8 cellular contexts compared by ENCODE assay signal in the genomic region with DNA sequence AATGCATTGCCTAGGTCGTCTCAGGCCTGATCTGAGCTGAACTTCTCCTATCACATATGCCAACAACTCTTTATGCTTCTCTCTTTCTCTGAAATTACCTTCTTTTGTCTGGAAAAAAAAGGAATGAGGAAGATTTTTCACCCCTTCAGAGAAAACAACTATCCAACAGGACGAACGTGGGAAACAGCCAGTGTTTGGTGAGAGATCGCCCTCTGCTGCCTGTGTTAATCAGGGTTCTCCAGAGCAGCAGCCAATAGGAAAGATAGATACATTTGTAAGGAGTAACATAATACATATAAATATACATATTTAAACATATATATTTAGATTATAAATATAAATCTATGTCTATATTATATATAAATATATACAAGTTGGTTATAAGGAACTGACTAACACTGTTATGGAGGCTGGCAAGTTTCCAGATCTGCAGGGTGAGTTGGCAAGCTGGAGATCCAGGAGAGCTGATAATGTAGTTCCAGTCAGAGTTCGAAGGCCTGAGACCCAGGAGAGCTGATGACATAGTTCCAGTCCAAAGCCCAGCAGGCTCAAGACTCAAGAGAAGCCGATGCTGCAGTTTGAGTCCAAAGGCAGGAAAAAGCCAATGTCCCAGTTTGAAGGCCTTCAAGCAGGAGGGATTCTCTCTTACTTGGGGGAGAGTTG. TPM values are rescaled to one million over a fixed set of nuclear protein-coding genes. Genes with fewer than 3 reads are reported as not detected.
DNase-seq lines count a peak whose midpoint lies in the region; ATAC-seq and TF ChIP-seq lines count a peak whose summit lies in the region.

No MANE protein-coding gene starts in this region.

- H4K20me1 ChIP-seq in mammary epithelial cell (ENCODE audit: insufficient read depth, low read length), result no peaks in the 10 kb centered on the region

- WGBS in mammary epithelial cell (ENCODE audit: low coverage, missing lambda C conversion rate), result 21% methylated on average over 6 of the region's 6 CpGs

- in situ Hi-C loops in mammary epithelial cell (cut with MboI; ENCODE audit: low sequenced_read_pairs in 2 of 2), result loop anchor here (25.0 kb wide), 3 partner anchors 180 to 1080 kb away; a partner anchor contains a TSS

- H3K4me3 ChIP-seq in mammary epithelial cell (replicated peaks in 1 of 3; ENCODE audit: insufficient read depth in 1 of 3, low read depth in 2 of 3, low read length in 3 of 3), result no peak overlapping the region

- TF ChIP-seq CTCF in mammary epithelial cell (conservative IDR thresholded peaks at IDR 0.05 in 1 of 2, IDR thresholded peaks at IDR 0.05 in 1 of 2; ENCODE audit: extremely low read depth in 1 of 2, insufficient read depth in 1 of 2, low read depth in 1 of 2, low read length in 2 of 2), result peak; percentile 53 to 56

- dilution Hi-C loops in mammary epithelial cell (cut with HindIII; ENCODE audit: low sequenced_read_pairs), result no loop called here

- peaks cover 5% of the 10 kb centered on the region for H3K4me1 ChIP-seq in mammary epithelial cell (ENCODE audit: insufficient read depth, low read length)

- H3K36me3 ChIP-seq in mammary epithelial cell (ENCODE audit: insufficient read depth, low read length), result no peaks in the 10 kb centered on the region

- ATAC-seq in HG02852 (IDR thresholded peaks at IDR 0.05; ENCODE audit: unreplicated experiment), result no peak
- ATAC-seq in GM21737 (IDR thresholded peaks at IDR 0.05; ENCODE audit: unreplicated experiment), result no peak

- peak; percentile 7 for DNase-seq in NCI-H510A treated with DMSO at 0.1 percent for 48 hours (lab: John Stamatoyannopoulos, UW)
- DNase-seq in NCI-H510A (lab: John Stamatoyannopoulos, UW), result no peak
- peak; percentile 43 for DNase-seq in NCI-H1694 (lab: John Stamatoyannopoulos, UW)
- DNase-seq in mammary epithelial cell, result peak; percentile 5
- DNase-seq in midbrain (lab: John Stamatoyannopoulos, UW), result peak; percentile 46
- no peak for DNase-seq in NCI-H2196 (lab: John Stamatoyannopoulos, UW; ENCODE audit: unreplicated experiment)

- no TSS peak for BruUV-seq in mammary epithelial cell (replicated peaks; lab: Mats Ljungman, UMichigan)

- H3K9ac ChIP-seq in mammary epithelial cell (ENCODE audit: insufficient read depth, low read length), result no peak overlapping the region

- CTCF ChIA-PET in mammary epithelial cell (lab: Charles Lee; ENCODE audit: low non-redundant PET), result interaction anchor here (0.6 kb wide), 2 partner anchors 10 to 161 kb away, joined by 3 to 4 read pairs; no protein-coding TSS in a partner anchor

- no peak overlapping the region for H3K4me2 ChIP-seq in mammary epithelial cell (ENCODE audit: insufficient read depth, low read depth, low read length)

- peaks cover 3% of the 10 kb centered on the region for H3K9me3 ChIP-seq in mammary epithelial cell (replicated peaks; ENCODE audit: insufficient read depth, low read length)

- H3K27me3 ChIP-seq in mammary epithelial cell (ENCODE audit: insufficient read depth, low read length), result no peaks in the 10 kb centered on the region

- intact Hi-C loops in mammary epithelial cell (cut with micrococcal nuclease), result loop anchor here (1.0 to 5.0 kb wide), 3 partner anchors 175 to 1665 kb away; no protein-coding TSS in a partner anchor

- no peak overlapping the region for H2AFZ ChIP-seq in mammary epithelial cell (ENCODE audit: low read depth, low read length)

- H3K79me2 ChIP-seq in mammary epithelial cell (ENCODE audit: insufficient read depth, low read length), result no peaks in the 10 kb centered on the region

- H3K27ac ChIP-seq in mammary epithelial cell (ENCODE audit: insufficient read depth, low read depth, low read length), result no peak overlapping the region

RNA-seq across cellular contexts. Expression of a gene that starts 13.3 kb away (rescaled TPM):
- 10 to 100 TPM; 35.7 to 40.6 TPM for total RNA-seq in mammary epithelial cell
- polyA plus RNA-seq in mammary epithelial cell, result 36.0 TPM
- 10.5 TPM for polyA minus RNA-seq in mammary epithelial cell

RNA-seq across cellular contexts. Expression of a gene that starts 13.7 kb away (rescaled TPM):
- 10 to 100 TPM; 30.3 to 45.8 TPM for total RNA-seq in mammary epithelial cell
- polyA plus RNA-seq in mammary epithelial cell, result 87.3 TPM
- 50.6 TPM for polyA minus RNA-seq in mammary epithelial cell

RNA-seq across cellular contexts. Expression of a gene that starts 47.7 kb away (rescaled TPM):
- total RNA-seq in mammary epithelial cell, result not detected
- not detected for polyA plus RNA-seq in mammary epithelial cell
- polyA minus RNA-seq in mammary epithelial cell, result not detected

RNA-seq across cellular contexts. Expression of a gene that starts 58.2 kb away (rescaled TPM):
- not detected for total RNA-seq in mammary epithelial cell
- polyA plus RNA-seq in mammary epithelial cell, result not detected
- not detected for polyA minus RNA-seq in mammary epithelial cell

Comparison
In these comparisons a context has a peak if more than half of its experiments do, and no peak if none do; other contexts are left out.
1. DNase-seq: peak in NCI-H510A treated with DMSO at 0.1 percent for 48 hours (single experiment), NCI-H1694 (single experiment), mammary epithelial cell (single experiment) and midbrain (single experiment); none in NCI-H510A (single experiment) and NCI-H2196 (single experiment).